Comparison of ENCODE assay signal across 1 cellular context in genomic region chr5:150409638-150410523, GRCh38.
TF ChIP-seq lines count a peak whose summit lies in the region.

No MANE protein-coding gene starts in this region.

TF ChIP-seq in GM12878, 131 proteins besides CTCF, POLR2A, EP300 and RAD21 (continued from another document):
- TF ChIP-seq, protein P1, sequence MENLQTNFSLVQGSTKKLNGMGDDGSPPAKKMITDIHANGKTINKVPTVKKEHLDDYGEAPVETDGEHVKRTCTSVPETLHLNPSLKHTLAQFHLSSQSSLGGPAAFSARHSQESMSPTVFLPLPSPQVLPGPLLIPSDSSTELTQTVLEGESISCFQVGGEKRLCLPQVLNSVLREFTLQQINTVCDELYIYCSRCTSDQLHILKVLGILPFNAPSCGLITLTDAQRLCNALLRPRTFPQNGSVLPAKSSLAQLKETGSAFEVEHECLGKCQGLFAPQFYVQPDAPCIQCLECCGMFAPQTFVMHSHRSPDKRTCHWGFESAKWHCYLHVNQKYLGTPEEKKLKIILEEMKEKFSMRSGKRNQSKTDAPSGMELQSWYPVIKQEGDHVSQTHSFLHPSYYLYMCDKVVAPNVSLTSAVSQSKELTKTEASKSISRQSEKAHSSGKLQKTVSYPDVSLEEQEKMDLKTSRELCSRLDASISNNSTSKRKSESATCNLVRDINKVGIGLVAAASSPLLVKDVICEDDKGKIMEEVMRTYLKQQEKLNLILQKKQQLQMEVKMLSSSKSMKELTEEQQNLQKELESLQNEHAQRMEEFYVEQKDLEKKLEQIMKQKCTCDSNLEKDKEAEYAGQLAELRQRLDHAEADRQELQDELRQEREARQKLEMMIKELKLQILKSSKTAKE (IDR thresholded peaks at IDR 0.05; ENCODE audit: low read depth, poor library complexity, severe bottlenecking): no peak
